In the genomic region with DNA sequence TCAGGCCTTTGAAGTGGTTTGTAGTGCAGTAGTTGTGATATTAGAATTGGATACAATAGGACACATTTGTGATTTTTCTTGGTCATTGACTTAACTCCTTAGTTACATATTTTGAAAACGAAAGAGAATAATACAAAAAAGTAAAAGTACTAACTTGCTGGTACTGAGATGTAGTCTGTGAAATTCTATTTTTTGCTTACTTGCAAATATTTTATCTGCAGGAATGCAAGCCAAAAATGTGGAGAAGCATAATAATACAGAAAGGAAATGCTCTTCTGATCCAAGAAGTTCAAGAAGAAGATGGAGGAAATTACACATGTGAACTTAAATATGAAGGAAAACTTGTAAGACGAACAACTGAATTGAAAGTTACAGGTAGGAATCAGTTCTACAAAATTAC, we compare ENCODE assay signal across 34 cellular contexts. TPM values are rescaled to one million over a fixed set of nuclear protein-coding genes. Genes with fewer than 3 reads are reported as not detected.
"Had no signal": no experiment of that assay in that cellular context is flagged by ENCODE, and none has a peak within 500 bp of the region (broad histone marks: within the 10 kb centered on the region; RNA-seq: fewer than 3 reads in every experiment).

No MANE protein-coding gene starts in this region.

- H3K36me3 Mint-ChIP-seq: mesothelial cell of epicardium, naive B cell had no signal

- H3K27ac Mint-ChIP-seq: dendritic cell treated with granulocyte-macrophage colony-stimulating factor and Interleukin-4, amounts not matched to agents 40 ng/mL and 50 ng/mL, for 4 days; effector memory CD8-positive, alpha-beta T cell; endodermal cell; mesothelial cell of epicardium; naive B cell had no signal

- H3K27me3 ChIP-seq: colonic mucosa, esophagus squamous epithelium, left lung had no signal

- H3K4me3 Mint-ChIP-seq: dendritic cell treated with granulocyte-macrophage colony-stimulating factor and Interleukin-4, amounts not matched to agents 40 ng/mL and 50 ng/mL, for 4 days; effector memory CD8-positive, alpha-beta T cell; endodermal cell; mesothelial cell of epicardium; naive B cell had no signal

- H3K4me1 Mint-ChIP-seq: naive B cell had no signal

- H3K27me3 Mint-ChIP-seq: dendritic cell treated with granulocyte-macrophage colony-stimulating factor and Interleukin-4, amounts not matched to agents 40 ng/mL and 50 ng/mL, for 4 days; effector memory CD8-positive, alpha-beta T cell; naive B cell had no signal

- H3K9me3 ChIP-seq: colonic mucosa, esophagus squamous epithelium, gastrocnemius medialis, heart right ventricle, left lung, lower lobe of right lung, mucosa of descending colon had no signal

- DNase-seq: colonic mucosa; cortex of kidney; effector CD8-positive, alpha-beta T cell; effector memory CD8-positive, alpha-beta T cell; endodermal cell; erythroblast; esophagus squamous epithelium; foreskin melanocyte; gastrocnemius medialis; glutamatergic neuron; head of caudate nucleus; heart right ventricle; hippocampal formation; left cardiac atrium; left lung; left ventricle myocardium superior; lower lobe of right lung; mesenchymal stem cell; mucosa of descending colon; naive B cell had no signal

- H3K4me3 ChIP-seq: colonic mucosa, esophagus squamous epithelium, gastrocnemius medialis, heart right ventricle, left lung, lower lobe of right lung, mucosa of descending colon had no signal

- ATAC-seq: effector memory CD8-positive, alpha-beta T cell; esophagus mucosa; gastrocnemius medialis; heart right ventricle; left cardiac atrium; left lung; left ventricle myocardium superior; lower lobe of right lung; mucosa of descending colon had no signal

- FAIRE-seq: endometrium, islet of Langerhans, keratinocyte had no signal

- H3K36me3 ChIP-seq: colonic mucosa, esophagus squamous epithelium, gastrocnemius medialis, heart right ventricle, left lung, lower lobe of right lung had no signal

- H3K4me1 ChIP-seq: colonic mucosa, esophagus squamous epithelium, gastrocnemius medialis, heart right ventricle, left lung, lower lobe of right lung had no signal

- H3K27ac ChIP-seq: colonic mucosa, epithelial cell of prostate, esophagus squamous epithelium, gastrocnemius medialis, heart right ventricle, left lung, lower lobe of right lung had no signal

- H3K9me3 Mint-ChIP-seq: dendritic cell treated with granulocyte-macrophage colony-stimulating factor and Interleukin-4, amounts not matched to agents 40 ng/mL and 50 ng/mL, for 4 days had no signal

RNA-seq across cellular contexts. Expression of gene TEX13A, which starts 46.7 kb away (rescaled TPM):
- total RNA-seq: colonic mucosa, dermis microvascular lymphatic vessel endothelial cell, endodermal cell, esophagus mucosa, esophagus squamous epithelium, gastrocnemius medialis, glomerular endothelial cell, heart right ventricle, kidney epithelial cell, left cardiac atrium, left lung, left ventricle myocardium superior, lower leg skin, lower lobe of right lung, lung microvascular endothelial cell, mesenteric fat pad, mesothelial cell of epicardium, mucosa of descending colon, myocyte had no signal
- polyA plus RNA-seq: heart right ventricle, keratinocyte had no signal
